28 cellular contexts compared by ENCODE assay signal in genomic region chr6:113181164-113181563, GRCh38.
DNase-seq lines count a peak whose midpoint lies in the region; ATAC-seq, FAIRE-seq and TF ChIP-seq lines count a peak whose summit lies in the region.
"Had no signal": no experiment of that assay in that cellular context is flagged by ENCODE, and none has a peak within 500 bp of the region (broad histone marks: within the 10 kb centered on the region; RNA-seq: fewer than 3 reads in every experiment).

No MANE protein-coding gene starts in this region.

- no peaks in the 10 kb centered on the region for H3K9me3 ChIP-seq in SK-N-SH
- no peaks in the 10 kb centered on the region for H3K9me3 ChIP-seq in GM23248 (ENCODE audit: low read depth)
- H3K9me3 ChIP-seq: A549, Caco-2 had no signal

- no peak for TF ChIP-seq EP300 in SK-N-SH (IDR thresholded peaks at IDR 0.05; ENCODE audit: borderline replicate concordance in 1 of 2, low read depth in 1 of 2, low read length in 1 of 2)

- TF ChIP-seq RAD21 in SK-N-SH (IDR thresholded peaks at IDR 0.05; ENCODE audit: low read length): no peak

- H3K9ac ChIP-seq in SK-N-SH: no peak overlapping the region
- no peak overlapping the region for H3K9ac ChIP-seq in GM23248

- H4K20me1 ChIP-seq in SK-N-SH (ENCODE audit: insufficient read depth): no peaks in the 10 kb centered on the region
- no peaks in the 10 kb centered on the region for H4K20me1 ChIP-seq in GM23248 (ENCODE audit: insufficient read depth)

- H2AFZ ChIP-seq in SK-N-SH (ENCODE audit: low read depth) (no peak overlapping the region), GM23248 (no peak overlapping the region)
- H2AFZ ChIP-seq: GM23338 had no signal

- CTCF ChIA-PET in SK-N-SH (lab: Yijun Ruan, JAX): interaction anchor here (1.1 to 2.4 kb wide), 2 partner anchors 9 to 13 kb away, joined by 4 to 5 read pairs; no protein-coding TSS in a partner anchor

- POLR2A ChIA-PET in SK-N-SH (lab: Yijun Ruan, JAX): no interaction called here

- no peak overlapping the region for H3K4me2 ChIP-seq in SK-N-SH
- H3K4me2 ChIP-seq in GM23248 (ENCODE audit: unreplicated experiment): no peak overlapping the region
- H3K4me2 ChIP-seq: A549, GM23338 had no signal

- H3K4me1 ChIP-seq in SK-N-SH (ENCODE audit: control insufficient read depth in 1 of 2, insufficient read depth in 2 of 2, low read depth in 1 of 2, low read length in 1 of 2): peaks cover 0 to 23% of the 10 kb centered on the region in 2 experiments; a peak in 3 of 4 replicates
- peaks cover 42% of the 10 kb centered on the region for H3K4me1 ChIP-seq in GM23248 (ENCODE audit: insufficient read depth)
- H3K4me1 ChIP-seq: Caco-2 had no signal

- ATAC-seq in SK-N-SH treated with all-trans-retinoic acid at 6 μM for 48 hours: no peak
- no peak for ATAC-seq in HG02759 (IDR thresholded peaks at IDR 0.05; ENCODE audit: unreplicated experiment)
- ATAC-seq: A549; CD8-positive, alpha-beta T cell; GM23338; PC-3; Right ventricle myocardium inferior; T-helper 17 cell had no signal

- no peaks in the 10 kb centered on the region for H3K36me3 ChIP-seq in SK-N-SH (replicated peaks in 1 of 2; ENCODE audit: control insufficient read depth in 1 of 2, insufficient read depth in 2 of 2, low read length in 1 of 2)
- no peaks in the 10 kb centered on the region for H3K36me3 ChIP-seq in GM23248 (ENCODE audit: low read depth)

- DNase-seq in SK-N-SH (no peak), RPMI7951 (ENCODE audit: low read depth) (peak; percentile 27), midbrain (lab: John Stamatoyannopoulos, UW) (peak; percentile 30), superior temporal gyrus (ENCODE audit: extremely low spot score) (peak; percentile 32), GM12892 (ENCODE audit: insufficient read length) (no peak), GM23248 (no peak)
- DNase-seq: Caco-2; CD8-positive, alpha-beta T cell; H9; KBM-7; MV-4-11; NCI-H1105; NCI-H146; NCI-H2029; NCI-H226; NCI-H524; NK-92 treated with Interleukin-12 subunit alpha and Interleukin-12 subunit beta, amount 100 ng/mL, for 24 hours; PC-3; T-helper 17 cell had no signal

- no peaks in the 10 kb centered on the region for H3K9me2 ChIP-seq in SK-N-SH
- no peaks in the 10 kb centered on the region for H3K9me2 ChIP-seq in GM23248 (ENCODE audit: insufficient read depth)

- no peaks in the 10 kb centered on the region for H3K27me3 ChIP-seq in SK-N-SH (ENCODE audit: insufficient read depth)
- H3K27me3 ChIP-seq in GM23248 (replicated peaks; ENCODE audit: insufficient read depth): no peaks in the 10 kb centered on the region

- H3K4me3 ChIP-seq in SK-N-SH (ENCODE audit: low read depth in 2 of 2, low read length in 1 of 2) (no peak overlapping the region), GM23248 (no peak overlapping the region)
- H3K4me3 ChIP-seq: A549, GM23338, SK-N-MC had no signal

- H3K79me2 ChIP-seq in SK-N-SH (ENCODE audit: insufficient read depth) (no peaks in the 10 kb centered on the region), GM23248 (ENCODE audit: insufficient read depth) (no peaks in the 10 kb centered on the region)

- H3F3A ChIP-seq in SK-N-SH (replicated peaks; ENCODE audit: insufficient read depth) (peaks cover 43% of the 10 kb centered on the region), GM23248 (ENCODE audit: insufficient read depth) (peaks cover 39% of the 10 kb centered on the region)

- in situ Hi-C loops in GM23248 (cut with MboI): no loop called here

- TF ChIP-seq POLR2A in GM12892 (IDR thresholded peaks at IDR 0.05; ENCODE audit: low read depth, low read length): no peak

- WGBS in SK-N-SH (ENCODE audit: low lambda C conversion rate): 95% methylated on average over 3 of the region's 3 CpGs
- 91 to 95% methylated on average over 3 of the region's 3 CpGs for WGBS in GM23248 (ENCODE audit: low coverage in 1 of 2, low lambda C conversion rate in 2 of 2, missing lambda C conversion rate in 2 of 2), 2 experiments

- peak overlapping the region; percentile 87 to 89; a peak in 3 of 4 replicates for H3K27ac ChIP-seq in SK-N-SH (ENCODE audit: low read depth in 2 of 2, low read length in 1 of 2)
- no peak overlapping the region for H3K27ac ChIP-seq in GM23248
- H3K27ac ChIP-seq: A549, C4-2B, SK-N-MC had no signal

- TF ChIP-seq CTCF in SK-N-SH (IDR thresholded peaks at IDR 0.05): no peak

- FAIRE-seq in GM12892 (lab: Jason Lieb, UNC): no peak
- FAIRE-seq: A549, G401.6, HTR-8/SVneo had no signal

TF ChIP-seq in SK-N-SH, 30 proteins besides CTCF, POLR2A, EP300 and RAD21 (continues in another document):
- no peak for TF ChIP-seq CHD2 (IDR thresholded peaks at IDR 0.05; ENCODE audit: low read length, partially characterized antibody)
- no peak for TF ChIP-seq RFX5 (IDR thresholded peaks at IDR 0.05; ENCODE audit: low read length)
- TF ChIP-seq GABPA (IDR thresholded peaks at IDR 0.05; ENCODE audit: low read depth): no peak
- no peak for TF ChIP-seq ZBTB33 (IDR thresholded peaks at IDR 0.05; ENCODE audit: borderline replicate concordance, low read depth)
- no peak for TF ChIP-seq NRF1 (IDR thresholded peaks at IDR 0.05; ENCODE audit: low read depth, low read length)
- no peak for TF ChIP-seq JUND (IDR thresholded peaks at IDR 0.05)

TF ChIP-seq in SK-N-SH treated with all-trans-retinoic acid at 6 μM for 48 hours, 23 proteins besides CTCF, POLR2A, EP300 and RAD21 (continues in another document):
- TF ChIP-seq ZFP30 (CRISPR knock-in tag; IDR thresholded peaks at IDR 0.05): no peak
- no peak for TF ChIP-seq TOX (CRISPR knock-in tag; IDR thresholded peaks at IDR 0.05; ENCODE audit: borderline replicate concordance)
- TF ChIP-seq TSHZ2 (CRISPR knock-in tag; IDR thresholded peaks at IDR 0.05): no peak
- no peak for TF ChIP-seq ARNTL (CRISPR knock-in tag; IDR thresholded peaks at IDR 0.05; ENCODE audit: borderline replicate concordance, low read depth)
- no peak for TF ChIP-seq OSR1 (CRISPR knock-in tag; IDR thresholded peaks at IDR 0.05)
- no peak for TF ChIP-seq CREB5 (CRISPR knock-in tag; IDR thresholded peaks at IDR 0.05; ENCODE audit: low read depth)
- no peak for TF ChIP-seq ZNF70 (CRISPR knock-in tag; IDR thresholded peaks at IDR 0.05)
- TF ChIP-seq GLIS3 (CRISPR knock-in tag; IDR thresholded peaks at IDR 0.05): no peak
- TF ChIP-seq ISL1 (CRISPR knock-in tag; IDR thresholded peaks at IDR 0.05): no peak
- no peak for TF ChIP-seq RARB (CRISPR knock-in tag; IDR thresholded peaks at IDR 0.05)
- no peak for TF ChIP-seq ZC3H10 (CRISPR knock-in tag; IDR thresholded peaks at IDR 0.05)
- no peak for TF ChIP-seq CSRNP3 (CRISPR knock-in tag; IDR thresholded peaks at IDR 0.05)
- no peak for TF ChIP-seq BACH2 (CRISPR knock-in tag; IDR thresholded peaks at IDR 0.05; ENCODE audit: borderline replicate concordance)
- no peak for TF ChIP-seq CSDC2 (CRISPR knock-in tag; IDR thresholded peaks at IDR 0.05)
- TF ChIP-seq ZFP3 (CRISPR knock-in tag; IDR thresholded peaks at IDR 0.05): no peak

Comparison
In these comparisons a context has a peak if more than half of its experiments do, and no peak if none do; other contexts are left out.
1. DNase-seq: peak in RPMI7951 (single experiment), midbrain (single experiment) and superior temporal gyrus (single experiment); none in SK-N-SH (single experiment), GM12892 (single experiment) and GM23248 (single experiment).